Comparison of ENCODE assay signal across 26 cellular contexts in the genomic region with DNA sequence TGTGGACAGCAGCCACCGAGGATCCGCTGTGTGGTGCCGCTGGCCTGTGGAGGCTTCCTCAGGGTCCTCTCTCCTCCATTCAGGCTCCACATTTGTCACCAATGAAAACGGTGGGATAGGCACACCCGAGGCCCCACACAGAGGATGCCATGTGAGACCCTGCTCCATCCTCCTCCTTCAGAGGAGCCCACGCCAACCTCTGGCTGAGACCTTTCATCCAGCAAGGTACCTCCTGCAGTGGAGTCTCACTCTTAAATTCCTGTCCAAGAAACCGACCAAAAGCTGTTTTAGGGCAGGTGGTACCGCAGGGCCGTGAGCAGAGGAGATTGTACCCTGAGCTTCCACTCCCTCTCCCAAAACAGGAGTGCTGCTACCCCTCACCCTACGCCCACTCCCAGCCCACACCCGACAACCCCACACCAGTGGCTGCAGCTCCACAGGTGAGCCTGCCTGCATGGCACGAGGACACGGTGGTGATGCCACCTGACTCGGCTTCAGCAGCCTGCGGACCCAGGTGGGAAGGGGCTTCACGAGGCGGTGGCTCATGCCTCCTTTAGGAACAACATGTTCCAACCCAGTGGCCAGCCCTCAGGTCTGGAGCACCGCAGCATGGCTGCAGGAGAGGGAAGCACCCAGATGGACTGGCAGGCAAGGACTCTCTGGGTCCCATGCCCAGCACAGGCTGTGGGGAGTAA.
DNase-seq lines count a peak whose midpoint lies in the region; ATAC-seq and TF ChIP-seq lines count a peak whose summit lies in the region.
"Had no signal": no experiment of that assay in that cellular context is flagged by ENCODE, and none has a peak within 500 bp of the region (broad histone marks: within the 10 kb centered on the region; RNA-seq: fewer than 3 reads in every experiment).

No MANE protein-coding gene starts in this region.

- H3K9me3 Mint-ChIP-seq in natural killer cell treated with Interleukin-12 subunit alpha and Interleukin-12 subunit beta and Interleukin-15 and Interleukin-18, amount 100 ng/mL, for 72 hours, result peaks cover 17% of the 10 kb centered on the region

- peaks cover 13 to 29% (median 24%) of the 10 kb centered on the region in 10 experiments for H3K4me1 ChIP-seq in BLaER1 treated with 17β-estradiol and CSF1 and Interleukin-3, amounts not matched to agents 10 nM and 100 nM
- H3K4me1 ChIP-seq in SJSA1 (replicated peaks) (peaks cover 17% of the 10 kb centered on the region), mesodermal cell (ENCODE audit: control insufficient read depth, insufficient read depth, low read length, poor library complexity, severe bottlenecking) (peaks cover 6% of the 10 kb centered on the region), testis (no peaks in the 10 kb centered on the region)
- H3K4me1 ChIP-seq: Caco-2, lower lobe of right lung, prostate gland had no signal

- H3K27me3 Mint-ChIP-seq in natural killer cell treated with Interleukin-12 subunit alpha and Interleukin-12 subunit beta and Interleukin-15 and Interleukin-18, amount 100 ng/mL, for 72 hours, result peaks cover 7 to 8% of the 10 kb centered on the region in 2 donors

- H3K4me3 ChIP-seq in BLaER1 treated with 17β-estradiol and CSF1 and Interleukin-3, amounts not matched to agents 10 nM and 100 nM, result peak overlapping the region in 5 of 10 experiments; percentile 11 to 42 (median 31); a peak in 8 of 20 replicates
- H3K4me3 ChIP-seq in SJSA1 (no peak overlapping the region), mesodermal cell (ENCODE audit: extremely low read depth, insufficient read depth, low read length, poor library complexity, severe bottlenecking) (no peak overlapping the region), testis (no peak overlapping the region)
- H3K4me3 ChIP-seq: cardiac muscle cell, lower lobe of right lung, prostate gland, tibial artery had no signal

- no peak overlapping the region for H3K4me3 Mint-ChIP-seq in natural killer cell treated with Interleukin-12 subunit alpha and Interleukin-12 subunit beta and Interleukin-15 and Interleukin-18, amount 100 ng/mL, for 72 hours
- H3K4me3 Mint-ChIP-seq: activated CD8-positive, alpha-beta T cell treated with anti-CD3 and anti-CD28 coated beads for 36 hours; activated T-helper 17 cell treated with anti-CD3 and anti-CD28 coated beads, Interleukin-2, amount 50 U/mL, for 72 hours; stimulated activated naive CD8-positive, alpha-beta T cell treated with anti-CD3 and anti-CD28 coated beads, Interleukin-15, Interleukin-2, amounts not matched to agents 100 ng/mL and 50 ng/mL, for 24 hours; T-cell had no signal

- H3K27ac ChIP-seq in BLaER1 treated with 17β-estradiol and CSF1 and Interleukin-3, amounts not matched to agents 10 nM and 100 nM, result peak overlapping the region in 6 of 11 experiments; percentile 19 to 73 (median 44); a peak in 11 of 22 replicates
- H3K27ac ChIP-seq in SJSA1 (peak overlapping the region; percentile 85), mesodermal cell (ENCODE audit: low read depth, low read length, severe bottlenecking) (peak overlapping the region; percentile 80), testis (no peak overlapping the region)
- H3K27ac ChIP-seq: C4-2B, cardiac muscle cell, lower lobe of right lung, prostate gland had no signal

- no peak for ATAC-seq in natural killer cell treated with Interleukin-12 subunit alpha and Interleukin-12 subunit beta and Interleukin-15 and Interleukin-18, amount 100 ng/mL, for 72 hours
- ATAC-seq: activated CD8-positive, alpha-beta T cell treated with anti-CD3 and anti-CD28 coated beads for 36 hours; activated naive CD4-positive, alpha-beta T cell treated with anti-CD3 and anti-CD28 coated beads, Interleukin-2, amount 50 U/mL, for 72 hours; activated T-helper 17 cell treated with anti-CD3 and anti-CD28 coated beads, Interleukin-2, amount 50 U/mL, for 72 hours; T-cell had no signal

- H3K4me1 Mint-ChIP-seq in natural killer cell treated with Interleukin-12 subunit alpha and Interleukin-12 subunit beta and Interleukin-15 and Interleukin-18, amount 100 ng/mL, for 72 hours (ENCODE audit: low read depth in 2 of 2), result peaks cover 0 to 6% of the 10 kb centered on the region in 2 donors
- H3K4me1 Mint-ChIP-seq: activated T-helper 17 cell treated with anti-CD3 and anti-CD28 coated beads, Interleukin-2, amount 50 U/mL, for 72 hours; T-cell had no signal

- TF ChIP-seq CTCF in testis (IDR thresholded peaks at IDR 0.05), result no peak

- peak overlapping the region in 7 of 11 experiments; percentile 20 to 56 (median 29); a peak in 8 of 22 replicates for H3K9ac ChIP-seq in BLaER1 treated with 17β-estradiol and CSF1 and Interleukin-3, amounts not matched to agents 10 nM and 100 nM

- WGBS in mesodermal cell (ENCODE audit: insufficient coverage in 2 of 2), 2 experiments, result 92 to 94% methylated on average over 17 of the region's 18 CpGs
- WGBS in testis, 2 donors, result 88 to 91% methylated on average over 8 to 18 of the region's 18 CpGs

- no peak overlapping the region for H3K27ac Mint-ChIP-seq in natural killer cell treated with Interleukin-12 subunit alpha and Interleukin-12 subunit beta and Interleukin-15 and Interleukin-18, amount 100 ng/mL, for 72 hours
- H3K27ac Mint-ChIP-seq: activated CD8-positive, alpha-beta T cell treated with anti-CD3 and anti-CD28 coated beads for 36 hours; activated naive CD4-positive, alpha-beta T cell treated with anti-CD3 and anti-CD28 coated beads, Interleukin-2, amount 50 U/mL, for 72 hours; activated T-helper 17 cell treated with anti-CD3 and anti-CD28 coated beads, Interleukin-2, amount 50 U/mL, for 72 hours; stimulated activated naive CD8-positive, alpha-beta T cell treated with anti-CD3 and anti-CD28 coated beads, Interleukin-15, Interleukin-2, amounts not matched to agents 100 ng/mL and 50 ng/mL, for 24 hours; T-cell had no signal

- no peaks in the 10 kb centered on the region for H3K36me3 ChIP-seq in BLaER1 treated with 17β-estradiol and CSF1 and Interleukin-3, amounts not matched to agents 10 nM and 100 nM
- no peaks in the 10 kb centered on the region for H3K36me3 ChIP-seq in SJSA1
- no peaks in the 10 kb centered on the region for H3K36me3 ChIP-seq in mesodermal cell (ENCODE audit: control insufficient read depth, insufficient read depth, low read length)
- no peaks in the 10 kb centered on the region for H3K36me3 ChIP-seq in testis (ENCODE audit: low read depth, missing control alignments)
- H3K36me3 ChIP-seq: cardiac muscle cell, lower lobe of right lung, prostate gland, tibial artery had no signal

- H3K4me2 ChIP-seq in BLaER1 treated with 17β-estradiol and CSF1 and Interleukin-3, amounts not matched to agents 10 nM and 100 nM, result peak overlapping the region; percentile 65 to 96 (median 85)

- peaks cover 0 to 32% (median 20%) of the 10 kb centered on the region in 11 experiments; a peak in 15 of 22 replicates for H3K9me3 ChIP-seq in BLaER1 treated with 17β-estradiol and CSF1 and Interleukin-3, amounts not matched to agents 10 nM and 100 nM (replicated peaks in 1 of 11)
- H3K9me3 ChIP-seq in SJSA1 (replicated peaks) (no peaks in the 10 kb centered on the region), mesodermal cell (ENCODE audit: control insufficient read depth, low read length) (no peaks in the 10 kb centered on the region), testis (no peaks in the 10 kb centered on the region)
- H3K9me3 ChIP-seq: lower lobe of right lung, prostate gland, tibial artery had no signal

- H3K27me3 ChIP-seq in BLaER1 treated with 17β-estradiol and CSF1 and Interleukin-3, amounts not matched to agents 10 nM and 100 nM, result no peaks in the 10 kb centered on the region
- no peaks in the 10 kb centered on the region for H3K27me3 ChIP-seq in SJSA1 (replicated peaks)
- H3K27me3 ChIP-seq in testis, result no peaks in the 10 kb centered on the region
- H3K27me3 ChIP-seq: cardiac muscle cell, tibial artery had no signal

- no peak for DNase-seq in SJSA1 (ENCODE audit: low read depth in 1 of 2, low spot score in 2 of 2)
- DNase-seq in testis, result peak; percentile 8
- DNase-seq in kidney tubule cell (ENCODE audit: low spot score), result no peak
- DNase-seq in natural killer cell treated with Interleukin-12 subunit alpha and Interleukin-12 subunit beta and Interleukin-15 and Interleukin-18, amount 100 ng/mL, for 72 hours (ENCODE audit: low spot score), result no peak
- no peak for DNase-seq in LoVo (ENCODE audit: low spot score)
- DNase-seq: activated CD4-positive, CD25-positive, alpha-beta regulatory T cell; activated CD8-positive, alpha-beta T cell treated with anti-CD3 and anti-CD28 coated beads for 36 hours; Caco-2; cortex of kidney; DMS79 treated with DMSO at 0.1 percent for 48 hours; GF-D8; islet precursor cell; lower lobe of right lung; NCI-H1092 treated with DMSO at 0.1 percent for 48 hours; NCI-H187 treated with DMSO at 0.1 percent for 48 hours; NCI-H69; tibial artery had no signal

- no peak for TF ChIP-seq POLR2A in testis (IDR thresholded peaks at IDR 0.05)

- no peaks in the 10 kb centered on the region for H4K20me1 ChIP-seq in BLaER1 treated with 17β-estradiol and CSF1 and Interleukin-3, amounts not matched to agents 10 nM and 100 nM

- intact Hi-C loops in testis (cut with DNase I; ENCODE audit: low total_unique reads), result no loop called here

- H3K36me3 Mint-ChIP-seq in natural killer cell treated with Interleukin-12 subunit alpha and Interleukin-12 subunit beta and Interleukin-15 and Interleukin-18, amount 100 ng/mL, for 72 hours, result peaks cover 8% of the 10 kb centered on the region
- H3K36me3 Mint-ChIP-seq: T-cell had no signal

Comparison
In these comparisons a context has a peak if more than half of its experiments do, and no peak if none do; other contexts are left out.
1. H3K27ac ChIP-seq: peak in BLaER1 treated with 17β-estradiol and CSF1 and Interleukin-3, amounts not matched to agents 10 nM and 100 nM (6 of 11), SJSA1 (single experiment) and mesodermal cell (single experiment); none in testis (0 of 2).